1 cellular context compared by ENCODE assay signal in genomic region chr19:8366121-8366581, GRCh38.
TF ChIP-seq lines count a peak whose summit lies in the region.

No MANE protein-coding gene starts in this region.

TF ChIP-seq in IMR-90, 13 proteins besides CTCF, POLR2A, EP300 and RAD21:
- TF ChIP-seq CHD1 (IDR thresholded peaks at IDR 0.05; ENCODE audit: low read depth, low read length) (no peak), BHLHE40 (IDR thresholded peaks at IDR 0.05; ENCODE audit: low read depth, low read length) (no peak), FOS (IDR thresholded peaks at IDR 0.05; ENCODE audit: low read depth, low read length) (no peak), RCOR1 (IDR thresholded peaks at IDR 0.05; ENCODE audit: insufficient replicate concordance, low read length) (no peak), MAZ (IDR thresholded peaks at IDR 0.05; ENCODE audit: borderline replicate concordance, low read depth, low read length) (no peak), CEBPB (IDR thresholded peaks at IDR 0.05; ENCODE audit: low read depth, low read length) (no peak), MXI1 (IDR thresholded peaks at IDR 0.05; ENCODE audit: borderline replicate concordance, low read depth, low read length) (no peak), MAFK (IDR thresholded peaks at IDR 0.05; ENCODE audit: low read depth, low read length) (no peak), SMC3 (IDR thresholded peaks at IDR 0.05; ENCODE audit: low read depth, low read length) (no peak), ELK1 (IDR thresholded peaks at IDR 0.05; ENCODE audit: borderline replicate concordance, low read depth, low read length) (no peak), RFX5 (IDR thresholded peaks at IDR 0.05; ENCODE audit: low read depth, low read length) (no peak)
- TF ChIP-seq, protein P1, sequence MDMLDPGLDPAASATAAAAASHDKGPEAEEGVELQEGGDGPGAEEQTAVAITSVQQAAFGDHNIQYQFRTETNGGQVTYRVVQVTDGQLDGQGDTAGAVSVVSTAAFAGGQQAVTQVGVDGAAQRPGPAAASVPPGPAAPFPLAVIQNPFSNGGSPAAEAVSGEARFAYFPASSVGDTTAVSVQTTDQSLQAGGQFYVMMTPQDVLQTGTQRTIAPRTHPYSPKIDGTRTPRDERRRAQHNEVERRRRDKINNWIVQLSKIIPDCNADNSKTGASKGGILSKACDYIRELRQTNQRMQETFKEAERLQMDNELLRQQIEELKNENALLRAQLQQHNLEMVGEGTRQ (IDR thresholded peaks at IDR 0.05; ENCODE audit: low read depth, low read length) = no peak
